In genomic region chr11:85787809-85788805, GRCh38 we compare ENCODE assay signal across 14 cellular contexts. TPM values are rescaled to one million over a fixed set of nuclear protein-coding genes. Genes with fewer than 3 reads are reported as not detected.
A peak's percentile ranks its signal among the peaks of the same experiment; 100 is the strongest.
DNase-seq lines count a peak whose midpoint lies in the region; ATAC-seq, FAIRE-seq and TF ChIP-seq lines count a peak whose summit lies in the region.
"Had no signal": no experiment of that assay in that cellular context is flagged by ENCODE, and none has a peak within 500 bp of the region (broad histone marks: within the 10 kb centered on the region; RNA-seq: fewer than 3 reads in every experiment).

No MANE protein-coding gene starts in this region.

- H3K4me1 Mint-ChIP-seq in neural progenitor cell: no peaks in the 10 kb centered on the region

- ATAC-seq in HepG2 (peak; percentile 75), right lobe of liver (no peak), HG03457 (IDR thresholded peaks at IDR 0.05; ENCODE audit: unreplicated experiment) (no peak)

- H3K79me2 ChIP-seq in HepG2 (ENCODE audit: insufficient read depth, low read length) (no peaks in the 10 kb centered on the region), SK-N-SH (ENCODE audit: insufficient read depth) (no peaks in the 10 kb centered on the region), neural progenitor cell (ENCODE audit: low read depth) (no peaks in the 10 kb centered on the region)

- no peak for FAIRE-seq in HepG2 (lab: Jason Lieb, UNC)

- H3K9me2 ChIP-seq in SK-N-SH: no peaks in the 10 kb centered on the region

- H3K9me3 Mint-ChIP-seq in neural progenitor cell: no peaks in the 10 kb centered on the region

- WGBS in HepG2 (ENCODE audit: low lambda C conversion rate): 2% methylated on average over 3 of the region's 3 CpGs
- WGBS in right lobe of liver (ENCODE audit: insufficient coverage, low coverage, low lambda C conversion rate, missing lambda C conversion rate): 60% methylated on average over 3 of the region's 3 CpGs
- 83% methylated on average over 3 of the region's 3 CpGs for WGBS in SK-N-SH (ENCODE audit: low lambda C conversion rate)

- H3K27me3 ChIP-seq in HepG2 (ENCODE audit: control insufficient read depth in 1 of 2, insufficient read depth in 2 of 2, low read length in 2 of 2) (no peaks in the 10 kb centered on the region; a peak in 1 of 5 replicates), right lobe of liver (no peaks in the 10 kb centered on the region), SK-N-SH (ENCODE audit: insufficient read depth) (no peaks in the 10 kb centered on the region), neural progenitor cell (no peaks in the 10 kb centered on the region)
- H3K27me3 ChIP-seq: suprapubic skin had no signal

- no peak overlapping the region for H3K4me3 Mint-ChIP-seq in neural progenitor cell
- H3K4me3 Mint-ChIP-seq: activated naive CD8-positive, alpha-beta T cell treated with anti-CD3 and anti-CD28 coated beads for 36 hours had no signal

- no peak overlapping the region for H3K4me3 ChIP-seq in HepG2 (replicated peaks in 1 of 3; ENCODE audit: insufficient read depth in 1 of 3, low read depth in 2 of 3, low read length in 3 of 3)
- no peak overlapping the region for H3K4me3 ChIP-seq in right lobe of liver
- no peak overlapping the region for H3K4me3 ChIP-seq in SK-N-SH (ENCODE audit: low read depth in 2 of 2, low read length in 1 of 2)
- no peak overlapping the region for H3K4me3 ChIP-seq in neural progenitor cell
- H3K4me3 ChIP-seq: suprapubic skin had no signal

- peak; percentile 21 for DNase-seq in HepG2 (ENCODE audit: low spot score)
- DNase-seq in right lobe of liver: no peak
- no peak for DNase-seq in SK-N-SH
- DNase-seq in kidney glomerular epithelial cell (lab: John Stamatoyannopoulos, UW): peak; percentile 77
- DNase-seq in neural progenitor cell (ENCODE audit: low spot score): no peak
- no peak for DNase-seq in AG20443 (ENCODE audit: low spot score)
- DNase-seq in Kasumi-1 (lab: John Stamatoyannopoulos, UW): no peak
- DNase-seq: activated CD4-positive, CD25-positive, alpha-beta regulatory T cell treated with anti-CD3 and anti-CD28 coated beads, Interleukin-2, amount 50 U/mL, for 72 hours; activated naive CD8-positive, alpha-beta T cell treated with anti-CD3 and anti-CD28 coated beads for 36 hours; effector CD4-positive, alpha-beta T cell; NCI-H2081 treated with DMSO at 0.1 percent for 48 hours; nucleus accumbens had no signal

- TF ChIP-seq EP300 in HepG2 (IDR thresholded peaks at IDR 0.05; ENCODE audit: low read depth in 2 of 2, low read length in 2 of 2) (no peak), HepG2 (CRISPR knock-in tag; IDR thresholded peaks at IDR 0.05; ENCODE audit: borderline replicate concordance) (no peak), SK-N-SH (IDR thresholded peaks at IDR 0.05; ENCODE audit: borderline replicate concordance in 1 of 2, low read depth in 1 of 2, low read length in 1 of 2) (no peak)

- POLR2A ChIA-PET in HepG2 (lab: Yijun Ruan, JAX) (no interaction called here), SK-N-SH (lab: Yijun Ruan, JAX) (no interaction called here)

- H3K27ac Mint-ChIP-seq in neural progenitor cell: no peak overlapping the region
- H3K27ac Mint-ChIP-seq: activated naive CD8-positive, alpha-beta T cell treated with anti-CD3 and anti-CD28 coated beads for 36 hours had no signal

- intact Hi-C loops in HepG2 (cut with micrococcal nuclease; ENCODE audit: unreplicated experiment): no loop called here
- intact Hi-C loops in right lobe of liver (cut with DNase I): no loop called here

- H3K36me3 ChIP-seq in HepG2 (replicated peaks in 1 of 2; ENCODE audit: control insufficient read depth in 1 of 2, insufficient read depth in 2 of 2, low read length in 2 of 2): no peaks in the 10 kb centered on the region
- no peaks in the 10 kb centered on the region for H3K36me3 ChIP-seq in right lobe of liver
- H3K36me3 ChIP-seq in SK-N-SH (replicated peaks in 1 of 2; ENCODE audit: control insufficient read depth in 1 of 2, insufficient read depth in 2 of 2, low read length in 1 of 2): no peaks in the 10 kb centered on the region
- H3K36me3 ChIP-seq in neural progenitor cell: no peaks in the 10 kb centered on the region
- H3K36me3 ChIP-seq: suprapubic skin had no signal

- TF ChIP-seq POLR2A in HepG2 (IDR thresholded peaks at IDR 0.05; ENCODE audit: insufficient read depth in 1 of 2, low read depth in 2 of 2, low read length in 2 of 2) (no peak), right lobe of liver (IDR thresholded peaks at IDR 0.05) (no peak)

- H3K4me1 ChIP-seq in HepG2 (ENCODE audit: insufficient read depth, low read length): peaks cover 12% of the 10 kb centered on the region
- H3K4me1 ChIP-seq in right lobe of liver: no peaks in the 10 kb centered on the region
- peaks cover 0 to 3% of the 10 kb centered on the region in 2 experiments; a peak in 1 of 4 replicates for H3K4me1 ChIP-seq in SK-N-SH (ENCODE audit: control insufficient read depth in 1 of 2, insufficient read depth in 2 of 2, low read depth in 1 of 2, low read length in 1 of 2)
- H3K4me1 ChIP-seq in neural progenitor cell: no peaks in the 10 kb centered on the region
- H3K4me1 ChIP-seq: suprapubic skin had no signal

- no TSS peak for BruUV-seq in HepG2 (replicated peaks; lab: Mats Ljungman, UMichigan)

- H2AFZ ChIP-seq in HepG2 (ENCODE audit: low read length) (no peak overlapping the region), SK-N-SH (ENCODE audit: low read depth) (no peak overlapping the region), neural progenitor cell (replicated peaks) (no peak overlapping the region)

- TF ChIP-seq RAD21 in HepG2 (CRISPR knock-in tag; IDR thresholded peaks at IDR 0.05): no peak
- TF ChIP-seq RAD21 in SK-N-SH (IDR thresholded peaks at IDR 0.05; ENCODE audit: low read length): no peak

- no peak overlapping the region for H3K27ac ChIP-seq in HepG2 (ENCODE audit: extremely low read length, insufficient read depth, low read length)
- no peak overlapping the region for H3K27ac ChIP-seq in right lobe of liver
- H3K27ac ChIP-seq in SK-N-SH (ENCODE audit: low read depth in 2 of 2, low read length in 1 of 2): no peak overlapping the region
- no peak overlapping the region for H3K27ac ChIP-seq in neural progenitor cell
- H3K27ac ChIP-seq: suprapubic skin had no signal

- H3K9ac ChIP-seq in HepG2 (ENCODE audit: insufficient read depth, low read depth, low read length): no peak overlapping the region
- no peak overlapping the region for H3K9ac ChIP-seq in SK-N-SH
- no peak overlapping the region for H3K9ac ChIP-seq in neural progenitor cell

- in situ Hi-C loops in HepG2 (cut with HindIII; ENCODE audit: extremely low pct_ligation_motif_present, low pct_unique_long_range_greater_than_20kb): no loop called here

- TF ChIP-seq CTCF in HepG2 (CRISPR knock-in tag; IDR thresholded peaks at IDR 0.05): no peak
- no peak for TF ChIP-seq CTCF in right lobe of liver (IDR thresholded peaks at IDR 0.05)
- no peak for TF ChIP-seq CTCF in SK-N-SH (IDR thresholded peaks at IDR 0.05)
- TF ChIP-seq CTCF in neural progenitor cell (IDR thresholded peaks at IDR 0.05): no peak

- H3K9me3 ChIP-seq in HepG2 (ENCODE audit: low read length): no peaks in the 10 kb centered on the region
- no peaks in the 10 kb centered on the region for H3K9me3 ChIP-seq in right lobe of liver
- no peaks in the 10 kb centered on the region for H3K9me3 ChIP-seq in SK-N-SH
- no peaks in the 10 kb centered on the region for H3K9me3 ChIP-seq in neural progenitor cell (ENCODE audit: low read depth)
- H3K9me3 ChIP-seq: suprapubic skin had no signal

- no peaks in the 10 kb centered on the region for H3K27me3 Mint-ChIP-seq in neural progenitor cell (ENCODE audit: insufficient read depth, low read depth)
- H3K27me3 Mint-ChIP-seq: activated naive CD8-positive, alpha-beta T cell treated with anti-CD3 and anti-CD28 coated beads for 36 hours had no signal

- no peak overlapping the region for H3K4me2 ChIP-seq in HepG2 (ENCODE audit: low read depth, low read length)
- H3K4me2 ChIP-seq in SK-N-SH: no peak overlapping the region
- no peak overlapping the region for H3K4me2 ChIP-seq in neural progenitor cell

- no peaks in the 10 kb centered on the region for H3F3A ChIP-seq in SK-N-SH (replicated peaks; ENCODE audit: insufficient read depth)
- no peaks in the 10 kb centered on the region for H3F3A ChIP-seq in neural progenitor cell (ENCODE audit: low read depth)

- no peaks in the 10 kb centered on the region for H3K36me3 Mint-ChIP-seq in neural progenitor cell
- H3K36me3 Mint-ChIP-seq: activated naive CD8-positive, alpha-beta T cell treated with anti-CD3 and anti-CD28 coated beads for 36 hours had no signal

- CTCF ChIA-PET in HepG2 (lab: Yijun Ruan, JAX; ENCODE audit: low intra/inter-chr PET ratio, low total read pairs): no interaction called here
- CTCF ChIA-PET in SK-N-SH (lab: Yijun Ruan, JAX): interaction anchor here (1.5 kb wide), 1 partner anchor 9 kb away, joined by 3 read pairs; no protein-coding TSS in a partner anchor

- H4K20me1 ChIP-seq in HepG2 (ENCODE audit: insufficient read depth, low read length) (no peaks in the 10 kb centered on the region), SK-N-SH (ENCODE audit: insufficient read depth) (no peaks in the 10 kb centered on the region), neural progenitor cell (ENCODE audit: low read depth) (no peaks in the 10 kb centered on the region)

RNA-seq across cellular contexts. Expression of gene SYTL2, which starts 22.8 kb away (rescaled TPM):
- total RNA-seq in HepG2 (2016; rRNA removed; fragmentation: Illumina TruSeq; extraction: Trizol) (0.58 and 0.77 TPM in 2 replicates), right lobe of liver (10 to 100 TPM in 2 of 6 experiments, 1 to 10 TPM in 4; 4.2 to 14.9 (median 8.7) TPM), neural progenitor cell (ENCODE audit: low replicate concordance) (26.4 and 34.1 TPM in 2 replicates)
- total RNA-seq in HepG2 (2016; cell fraction: cytosol; rRNA removed; fragmentation: Illumina TruSeq; extraction: Trizol; ENCODE audit: low read depth): 0.44 and 0.91 TPM in 2 replicates
- 0.77 and 1.00 TPM in 2 replicates for total RNA-seq in HepG2 (2016; cell fraction: insoluble cytoplasmic fraction; rRNA removed; fragmentation: Illumina TruSeq; extraction: Trizol)
- 0.41 and 0.77 TPM in 2 replicates for total RNA-seq in HepG2 (2016; cell fraction: membrane; rRNA removed; fragmentation: Illumina TruSeq; extraction: Trizol)
- total RNA-seq in HepG2 (2016; cell fraction: nucleus; rRNA removed; fragmentation: Illumina TruSeq; extraction: Trizol): 2.7 and 3.2 TPM in 2 replicates
- polyA plus RNA-seq in HepG2 (2011; rRNA removed) (0.64 and 0.90 TPM in 2 replicates), SK-N-SH (2012; rRNA removed) (36.0 and 72.8 TPM in 2 replicates)
- polyA plus RNA-seq in HepG2 (2011; cell fraction: cytosol; rRNA removed): 0.16 and 0.41 TPM in 2 replicates
- polyA plus RNA-seq in HepG2 (2011; cell fraction: nucleus; rRNA removed): 1.8 TPM in 2 replicates
- polyA plus RNA-seq in HepG2 (2012): 0.75 and 1.1 TPM in 2 replicates
- 0.06 TPM in 1 of 2 replicates, not detected in the other for polyA plus RNA-seq in HepG2 (2016; cell fraction: cytosol; fragmentation: Illumina TruSeq; extraction: Trizol; ENCODE audit: low read depth)
- polyA plus RNA-seq in HepG2 (2016; cell fraction: insoluble cytoplasmic fraction; fragmentation: Illumina TruSeq; extraction: Trizol; ENCODE audit: low read depth): 0.47 and 0.52 TPM in 2 replicates
- 0.23 and 0.29 TPM in 2 replicates for polyA plus RNA-seq in HepG2 (2016; cell fraction: membrane; fragmentation: Illumina TruSeq; extraction: Trizol; ENCODE audit: low read depth)
- 1.7 and 3.1 TPM in 2 replicates for polyA plus RNA-seq in HepG2 (2016; cell fraction: nucleus; fragmentation: Illumina TruSeq; extraction: Trizol; ENCODE audit: insufficient read depth, low read depth)
- polyA minus RNA-seq in HepG2 (2011; rRNA and poly(A)+ RNA removed; ENCODE audit: low replicate concordance): 0.10 and 0.12 TPM in 2 replicates
- polyA minus RNA-seq in HepG2 (2011; cell fraction: cytosol; rRNA and poly(A)+ RNA removed): 0.18 and 0.69 TPM in 2 replicates
- polyA minus RNA-seq in HepG2 (2011; cell fraction: nucleus; rRNA and poly(A)+ RNA removed): 2.5 and 3.7 TPM in 2 replicates
- polyA plus RNA-seq in SK-N-SH (2012; cell fraction: cytosol; rRNA removed): 43.2 and 56.2 TPM in 2 replicates
- polyA plus RNA-seq in SK-N-SH (2012; cell fraction: nucleus; rRNA removed): 146 and 213 TPM in 2 replicates

Comparison
In these comparisons a context has a peak if more than half of its experiments do, and no peak if none do; other contexts are left out.
1. DNase-seq: peak in HepG2 (single experiment) and kidney glomerular epithelial cell (single experiment); none in right lobe of liver (0 of 3), SK-N-SH (single experiment), neural progenitor cell (single experiment), AG20443 (single experiment) and Kasumi-1 (0 of 2).
2. Of the 25 proteins assayed by ChIP-seq in both HepG2 and SK-N-SH: peak only in HepG2: FOSL2; only in SK-N-SH: NFIC; in both: none; in neither: 23.